ENCODE assay signal across 38 cellular contexts in genomic region chr7:25350074-25350473, GRCh38.
"Had no signal": no experiment of that assay in that cellular context is flagged by ENCODE, and none has a peak within 500 bp of the region (broad histone marks: within the 10 kb centered on the region; RNA-seq: fewer than 3 reads in every experiment).

No MANE protein-coding gene starts in this region.

- H3K4me3 ChIP-seq: ascending aorta, cardiac muscle cell had no signal

- H3K9me3 Mint-ChIP-seq: activated CD4-positive, alpha-beta memory T cell treated with anti-CD3 and anti-CD28 coated beads, Interleukin-2, amount 10 ng/mL, durations not matched to agents 7 days and 5 days; activated CD4-positive, alpha-beta T cell treated with anti-CD3 and anti-CD28 coated beads, Interleukin-2, amount 10 ng/mL, durations not matched to agents 7 days and 5 days; activated naive CD4-positive, alpha-beta T cell treated with anti-CD3 and anti-CD28 coated beads, Interleukin-2, amount 10 ng/mL, durations not matched to agents 7 days and 5 days; activated naive CD4-positive, alpha-beta T cell treated with anti-CD3 and anti-CD28 coated beads, Interleukin-2, amount 50 U/mL, for 24 hours; activated naive CD8-positive, alpha-beta T cell treated with anti-CD3 and anti-CD28 coated beads, Interleukin-2, amount 50 U/mL, for 24 hours; activated T-cell treated with anti-CD3 and anti-CD28 coated beads, Interleukin-2, amount 50 U/mL, for 24 hours; activated T-helper 2 cell treated with anti-CD3 and anti-CD28 coated beads, Interferon-gamma antibody, Interleukin-2, Interleukin-4, amounts not matched to agents 10 μg/mL and 5 μg/mL and 100 μg/mL, durations not matched to agents 14 hours and 24 hours and 36 hours; central memory CD8-positive, alpha-beta T cell; T-helper 1 cell treated with Interleukin-12 subunit alpha and Interleukin-12 subunit beta and Interleukin-4 antibody, amounts not matched to agents 30 μg/mL and 1 μg/mL, for 36 hours; T-helper 2 cell treated with Interferon-gamma antibody and Interleukin-4, amounts not matched to agents 5 μg/mL and 100 μg/mL, for 36 hours; WTC11 had no signal

- H3K36me3 Mint-ChIP-seq: activated CD8-positive, alpha-beta memory T cell treated with anti-CD3 and anti-CD28 coated beads, Interleukin-2, amount 10 ng/mL, durations not matched to agents 7 days and 5 days; activated naive CD4-positive, alpha-beta T cell treated with anti-CD3 and anti-CD28 coated beads, Interleukin-2, amount 10 ng/mL, durations not matched to agents 7 days and 5 days; activated naive CD4-positive, alpha-beta T cell treated with anti-CD3 and anti-CD28 coated beads, Interleukin-2, amount 50 U/mL, for 24 hours; activated naive CD8-positive, alpha-beta T cell; activated naive CD8-positive, alpha-beta T cell treated with anti-CD3 and anti-CD28 coated beads, Interleukin-2, amount 10 ng/mL, durations not matched to agents 7 days and 5 days; brain; WTC11 had no signal

- H3K9me3 ChIP-seq: ascending aorta had no signal

- H3K4me1 ChIP-seq: ascending aorta had no signal

- H3K4me1 Mint-ChIP-seq: activated CD4-positive, alpha-beta memory T cell treated with anti-CD3 and anti-CD28 coated beads, Interleukin-2, amount 10 ng/mL, durations not matched to agents 7 days and 5 days; activated CD8-positive, alpha-beta memory T cell treated with anti-CD3 and anti-CD28 coated beads, Interleukin-2, amount 10 ng/mL, durations not matched to agents 7 days and 5 days; activated naive CD4-positive, alpha-beta T cell treated with anti-CD3 and anti-CD28 coated beads, Interleukin-2, amount 10 ng/mL, durations not matched to agents 7 days and 5 days; central memory CD8-positive, alpha-beta T cell; WTC11 had no signal

- H3K36me3 ChIP-seq: ascending aorta, cardiac muscle cell, WERI-Rb-1 had no signal

- H3K27ac ChIP-seq: ascending aorta, cardiac muscle cell, WERI-Rb-1 had no signal

- H3K27ac Mint-ChIP-seq: activated CD4-positive, alpha-beta memory T cell treated with anti-CD3 and anti-CD28 coated beads, Interleukin-2, amount 10 ng/mL, durations not matched to agents 7 days and 5 days; activated CD4-positive, alpha-beta T cell treated with anti-CD3 and anti-CD28 coated beads for 36 hours; activated CD4-positive, alpha-beta T cell treated with anti-CD3 and anti-CD28 coated beads, Interleukin-2, amount 10 ng/mL, durations not matched to agents 7 days and 5 days; activated CD8-positive, alpha-beta memory T cell treated with anti-CD3 and anti-CD28 coated beads, Interleukin-2, amount 10 ng/mL, durations not matched to agents 7 days and 5 days; activated CD8-positive, alpha-beta T cell treated with anti-CD3 and anti-CD28 coated beads, Interleukin-2, amount 10 ng/mL, durations not matched to agents 7 days and 5 days; activated naive CD4-positive, alpha-beta T cell treated with anti-CD3 and anti-CD28 coated beads, Interleukin-2, amount 10 ng/mL, durations not matched to agents 7 days and 5 days; activated naive CD4-positive, alpha-beta T cell treated with anti-CD3 and anti-CD28 coated beads, Interleukin-2, amount 50 U/mL, for 24 hours; activated naive CD8-positive, alpha-beta T cell; activated naive CD8-positive, alpha-beta T cell treated with anti-CD3 and anti-CD28 coated beads, Interleukin-2, amount 10 ng/mL, durations not matched to agents 7 days and 5 days; activated naive CD8-positive, alpha-beta T cell treated with anti-CD3 and anti-CD28 coated beads, Interleukin-2, amount 50 U/mL, for 24 hours; activated T-cell treated with anti-CD3 and anti-CD28 coated beads, Interleukin-2, amount 50 U/mL, for 24 hours; activated T-helper 2 cell treated with anti-CD3 and anti-CD28 coated beads, Interferon-gamma antibody, Interleukin-2, Interleukin-4, amounts not matched to agents 10 μg/mL and 5 μg/mL and 100 μg/mL, durations not matched to agents 14 hours and 24 hours and 36 hours; T-helper 1 cell treated with Interleukin-12 subunit alpha and Interleukin-12 subunit beta and Interleukin-4 antibody, amounts not matched to agents 30 μg/mL and 1 μg/mL, for 36 hours; T-helper 2 cell treated with Interferon-gamma antibody and Interleukin-4, amounts not matched to agents 5 μg/mL and 100 μg/mL, for 36 hours; WTC11 had no signal

- DNase-seq: activated CD4-positive, alpha-beta memory T cell treated with anti-CD3 and anti-CD28 coated beads, Interleukin-2, amount 10 ng/mL, durations not matched to agents 7 days and 5 days; activated CD4-positive, alpha-beta T cell treated with anti-CD3 and anti-CD28 coated beads for 1 hour; activated CD4-positive, alpha-beta T cell treated with anti-CD3 and anti-CD28 coated beads for 36 hours; activated CD4-positive, alpha-beta T cell treated with anti-CD3 and anti-CD28 coated beads for 48 hours; activated CD4-positive, alpha-beta T cell treated with anti-CD3 and anti-CD28 coated beads, Interleukin-2, amount 10 ng/mL, durations not matched to agents 7 days and 5 days; activated CD4-positive, alpha-beta T cell treated with anti-CD3 and anti-CD28 coated beads, Interleukin-2, amount 50 U/mL, for 48 hours; activated CD4-positive, CD25-positive, alpha-beta regulatory T cell; activated CD8-positive, alpha-beta memory T cell treated with anti-CD3 and anti-CD28 coated beads for 24 hours; activated CD8-positive, alpha-beta memory T cell treated with anti-CD3 and anti-CD28 coated beads, Interleukin-2, amount 10 ng/mL, durations not matched to agents 7 days and 5 days; activated CD8-positive, alpha-beta memory T cell treated with anti-CD3 and anti-CD28 coated beads, Interleukin-2, amount 50 U/mL, for 48 hours; activated CD8-positive, alpha-beta T cell treated with anti-CD3 and anti-CD28 coated beads, Interleukin-2, amount 10 ng/mL, durations not matched to agents 7 days and 5 days; activated effector memory CD4-positive, alpha-beta T cell treated with Interleukin-2 at 50 U/mL for 16 hours; activated gamma-delta T cell; activated naive CD4-positive, alpha-beta T cell treated with anti-CD3 and anti-CD28 coated beads, Interleukin-2, amount 10 ng/mL, durations not matched to agents 7 days and 5 days; activated naive CD4-positive, alpha-beta T cell treated with Interleukin-2 at 50 U/mL for 16 hours; activated naive CD8-positive, alpha-beta T cell treated with anti-CD3 and anti-CD28 coated beads, Interleukin-2, amount 10 ng/mL, durations not matched to agents 7 days and 5 days; activated naive CD8-positive, alpha-beta T cell treated with anti-CD3 and anti-CD28 coated beads, Interleukin-2, amount 50 U/mL, for 24 hours; activated T-cell treated with anti-CD3 and anti-CD28 coated beads, Interleukin-2, amount 50 U/mL, for 24 hours; activated T-cell treated with anti-CD3 and anti-CD28 coated beads, Interleukin-2, amount 50 U/mL, for 48 hours; amygdala; anterior cingulate cortex; caudate nucleus; cerebellar nuclear complex; T-helper 1 cell; T-helper 2 cell; T-helper 9 cell; WERI-Rb-1 had no signal

- H3K27me3 ChIP-seq: ascending aorta, cardiac muscle cell had no signal

- H3K4me3 Mint-ChIP-seq: activated CD4-positive, alpha-beta memory T cell treated with anti-CD3 and anti-CD28 coated beads, Interleukin-2, amount 10 ng/mL, durations not matched to agents 7 days and 5 days; activated CD4-positive, alpha-beta T cell treated with anti-CD3 and anti-CD28 coated beads for 36 hours; activated CD4-positive, alpha-beta T cell treated with anti-CD3 and anti-CD28 coated beads, Interleukin-2, amount 10 ng/mL, durations not matched to agents 7 days and 5 days; activated CD8-positive, alpha-beta memory T cell treated with anti-CD3 and anti-CD28 coated beads, Interleukin-2, amount 10 ng/mL, durations not matched to agents 7 days and 5 days; activated CD8-positive, alpha-beta T cell treated with anti-CD3 and anti-CD28 coated beads, Interleukin-2, amount 10 ng/mL, durations not matched to agents 7 days and 5 days; activated naive CD4-positive, alpha-beta T cell treated with anti-CD3 and anti-CD28 coated beads, Interleukin-2, amount 10 ng/mL, durations not matched to agents 7 days and 5 days; activated naive CD4-positive, alpha-beta T cell treated with anti-CD3 and anti-CD28 coated beads, Interleukin-2, amount 50 U/mL, for 24 hours; activated naive CD8-positive, alpha-beta T cell; activated naive CD8-positive, alpha-beta T cell treated with anti-CD3 and anti-CD28 coated beads, Interleukin-2, amount 10 ng/mL, durations not matched to agents 7 days and 5 days; activated naive CD8-positive, alpha-beta T cell treated with anti-CD3 and anti-CD28 coated beads, Interleukin-2, amount 50 U/mL, for 24 hours; activated T-cell treated with anti-CD3 and anti-CD28 coated beads, Interleukin-2, amount 50 U/mL, for 24 hours; brain; central memory CD8-positive, alpha-beta T cell; T-helper 1 cell treated with Interleukin-12 subunit alpha and Interleukin-12 subunit beta and Interleukin-4 antibody, amounts not matched to agents 30 μg/mL and 1 μg/mL, for 36 hours; T-helper 2 cell treated with Interferon-gamma antibody and Interleukin-4, amounts not matched to agents 5 μg/mL and 100 μg/mL, for 36 hours; WTC11 had no signal

- ATAC-seq: activated CD4-positive, alpha-beta T cell treated with anti-CD3 and anti-CD28 coated beads for 36 hours; activated CD4-positive, CD25-positive, alpha-beta regulatory T cell treated with anti-CD3 and anti-CD28 coated beads, Interleukin-2, amount 50 U/mL, for 24 hours; activated CD8-positive, alpha-beta memory T cell treated with anti-CD3 and anti-CD28 coated beads, Interleukin-2, amount 10 ng/mL, durations not matched to agents 7 days and 5 days; activated CD8-positive, alpha-beta T cell treated with anti-CD3 and anti-CD28 coated beads, Interleukin-2, amount 10 ng/mL, durations not matched to agents 7 days and 5 days; activated naive CD8-positive, alpha-beta T cell treated with anti-CD3 and anti-CD28 coated beads, Interleukin-2, amount 50 U/mL, for 24 hours; WTC11 had no signal
